Comparison of ENCODE assay signal across 36 cellular contexts in the genomic region with DNA sequence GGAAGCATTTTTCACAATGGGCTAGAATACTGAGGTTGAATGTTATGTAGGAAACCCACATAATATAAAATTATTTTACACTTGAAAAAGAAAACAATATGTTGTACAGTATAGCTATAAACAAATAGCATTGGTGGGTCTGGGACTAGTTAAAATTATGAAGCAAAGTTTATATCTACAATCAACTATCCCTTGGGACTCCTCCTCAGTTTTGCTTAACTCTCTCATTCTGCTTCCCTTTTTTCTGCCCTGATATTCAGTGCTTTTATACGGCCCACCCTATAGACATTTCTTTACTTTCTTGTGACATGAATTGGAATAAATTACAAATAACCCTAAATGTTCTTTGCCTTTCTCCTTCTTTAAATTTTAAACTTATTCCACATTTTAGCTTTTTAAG.
"Had no signal": no experiment of that assay in that cellular context is flagged by ENCODE, and none has a peak within 500 bp of the region (broad histone marks: within the 10 kb centered on the region; RNA-seq: fewer than 3 reads in every experiment).

No MANE protein-coding gene starts in this region.

- ATAC-seq: activated CD8-positive, alpha-beta T cell treated with anti-CD3 and anti-CD28 coated beads for 36 hours; activated naive CD4-positive, alpha-beta T cell treated with anti-CD3 and anti-CD28 coated beads, Interleukin-2, amount 50 U/mL, for 72 hours; activated T-cell treated with anti-CD3 and anti-CD28 coated beads, Interleukin-2, amount 50 U/mL, for 4 hours; activated T-cell treated with anti-CD3 and anti-CD28 coated beads, Interleukin-2, amount 50 U/mL, for 72 hours; activated T-helper 17 cell treated with anti-CD3 and anti-CD28 coated beads, Interleukin-2, amount 50 U/mL, for 72 hours; body of pancreas had no signal

- H3K4me3 Mint-ChIP-seq: activated B cell treated with CpG ODN at 0.5 μM for 24 hours; activated CD4-positive, alpha-beta memory T cell treated with anti-CD3 and anti-CD28 coated beads for 36 hours; activated CD4-positive, alpha-beta T cell treated with anti-CD3 and anti-CD28 coated beads, Interleukin-2, amount 10 ng/mL, durations not matched to agents 24 days and 14 days; activated CD8-positive, alpha-beta T cell treated with anti-CD3 and anti-CD28 coated beads for 36 hours; activated naive CD4-positive, alpha-beta T cell treated with anti-CD3 and anti-CD28 coated beads for 36 hours; activated naive CD8-positive, alpha-beta T cell treated with anti-CD3 and anti-CD28 coated beads for 36 hours; activated T-cell treated with anti-CD3 and anti-CD28 coated beads, Interleukin-2, amount 50 U/mL, for 4 hours; activated T-cell treated with anti-CD3 and anti-CD28 coated beads, Interleukin-2, amount 50 U/mL, for 72 hours; activated T-helper 1 cell treated with anti-CD3 and anti-CD28 coated beads, Interleukin-12 subunit alpha, Interleukin-12 subunit beta, Interleukin-2, Interleukin-4 antibody, amounts not matched to agents 30 ng/mL and 10 ng/mL and 1 ng/mL, durations not matched to agents 14 hours and 24 hours and 36 hours; activated T-helper 17 cell treated with anti-CD3 and anti-CD28 coated beads, Interleukin-2, amount 50 U/mL, for 72 hours; central memory CD8-positive, alpha-beta T cell; T-helper 1 cell treated with Interleukin-12 subunit alpha and Interleukin-12 subunit beta and Interleukin-4 antibody, amounts not matched to agents 30 μg/mL and 1 μg/mL, for 36 hours; T-helper 2 cell treated with Interferon-gamma antibody and Interleukin-4, amounts not matched to agents 5 μg/mL and 100 μg/mL, for 36 hours had no signal

- H3K9me3 Mint-ChIP-seq: activated B cell treated with CpG ODN at 0.5 μM for 24 hours; activated CD4-positive, alpha-beta memory T cell treated with anti-CD3 and anti-CD28 coated beads for 36 hours; activated naive CD4-positive, alpha-beta T cell treated with anti-CD3 and anti-CD28 coated beads for 36 hours; activated naive CD4-positive, alpha-beta T cell treated with anti-CD3 and anti-CD28 coated beads, Interleukin-2, amount 50 U/mL, for 72 hours; activated T-cell treated with anti-CD3 and anti-CD28 coated beads, Interleukin-2, amount 50 U/mL, for 4 hours; activated T-cell treated with anti-CD3 and anti-CD28 coated beads, Interleukin-2, amount 50 U/mL, for 72 hours; activated T-helper 1 cell treated with anti-CD3 and anti-CD28 coated beads, Interleukin-12 subunit alpha, Interleukin-12 subunit beta, Interleukin-2, Interleukin-4 antibody, amounts not matched to agents 30 ng/mL and 10 ng/mL and 1 ng/mL, durations not matched to agents 14 hours and 24 hours and 36 hours; activated T-helper 17 cell treated with anti-CD3 and anti-CD28 coated beads, Interleukin-2, amount 50 U/mL, for 72 hours; central memory CD8-positive, alpha-beta T cell; T-helper 1 cell treated with Interleukin-12 subunit alpha and Interleukin-12 subunit beta and Interleukin-4 antibody, amounts not matched to agents 30 μg/mL and 1 μg/mL, for 36 hours had no signal

- H3K27ac Mint-ChIP-seq: activated B cell treated with CpG ODN at 0.5 μM for 24 hours; activated CD4-positive, alpha-beta memory T cell treated with anti-CD3 and anti-CD28 coated beads for 36 hours; activated CD4-positive, alpha-beta T cell treated with anti-CD3 and anti-CD28 coated beads, Interleukin-2, amount 10 ng/mL, durations not matched to agents 24 days and 14 days; activated CD8-positive, alpha-beta T cell treated with anti-CD3 and anti-CD28 coated beads for 36 hours; activated naive CD4-positive, alpha-beta T cell treated with anti-CD3 and anti-CD28 coated beads for 36 hours; activated naive CD4-positive, alpha-beta T cell treated with anti-CD3 and anti-CD28 coated beads, Interleukin-2, amount 50 U/mL, for 72 hours; activated naive CD8-positive, alpha-beta T cell treated with anti-CD3 and anti-CD28 coated beads for 36 hours; activated T-cell treated with anti-CD3 and anti-CD28 coated beads, Interleukin-2, amount 50 U/mL, for 72 hours; activated T-helper 1 cell treated with anti-CD3 and anti-CD28 coated beads, Interleukin-12 subunit alpha, Interleukin-12 subunit beta, Interleukin-2, Interleukin-4 antibody, amounts not matched to agents 30 ng/mL and 10 ng/mL and 1 ng/mL, durations not matched to agents 14 hours and 24 hours and 36 hours; activated T-helper 17 cell treated with anti-CD3 and anti-CD28 coated beads, Interleukin-2, amount 50 U/mL, for 72 hours; T-helper 1 cell treated with Interleukin-12 subunit alpha and Interleukin-12 subunit beta and Interleukin-4 antibody, amounts not matched to agents 30 μg/mL and 1 μg/mL, for 36 hours; T-helper 2 cell treated with Interferon-gamma antibody and Interleukin-4, amounts not matched to agents 5 μg/mL and 100 μg/mL, for 36 hours had no signal

- H3K4me1 Mint-ChIP-seq: activated CD4-positive, alpha-beta T cell treated with anti-CD3 and anti-CD28 coated beads, Interleukin-2, amount 10 ng/mL, durations not matched to agents 24 days and 14 days; activated naive CD8-positive, alpha-beta T cell treated with anti-CD3 and anti-CD28 coated beads for 36 hours; activated T-helper 17 cell treated with anti-CD3 and anti-CD28 coated beads, Interleukin-2, amount 50 U/mL, for 72 hours; central memory CD8-positive, alpha-beta T cell had no signal

- DNase-seq: activated B cell treated with CpG ODN at 0.5 μM for 24 hours; activated CD4-positive, alpha-beta memory T cell treated with anti-CD3 and anti-CD28 coated beads for 36 hours; activated CD4-positive, alpha-beta T cell treated with anti-CD3 and anti-CD28 coated beads for 4 hours; activated CD4-positive, alpha-beta T cell treated with anti-CD3 and anti-CD28 coated beads, Interleukin-2, amount 10 ng/mL, durations not matched to agents 24 days and 14 days; activated CD4-positive, alpha-beta T cell treated with anti-CD3 and anti-CD28 coated beads, Interleukin-2, amount 50 U/mL, for 1 hour; activated CD4-positive, alpha-beta T cell treated with anti-CD3 and anti-CD28 coated beads, Interleukin-2, amount 50 U/mL, for 4 hours; activated CD4-positive, CD25-positive, alpha-beta regulatory T cell treated with anti-CD3 and anti-CD28 coated beads, Interleukin-2, amount 50 U/mL, for 72 hours; activated CD8-positive, alpha-beta memory T cell treated with anti-CD3 and anti-CD28 coated beads, Interleukin-2, amount 50 U/mL, for 4 hours; activated CD8-positive, alpha-beta T cell treated with anti-CD3 and anti-CD28 coated beads for 36 hours; activated effector memory CD4-positive, alpha-beta T cell treated with anti-CD3 and anti-CD28 coated beads, Interleukin-2, amount 50 U/mL, for 16 hours; activated gamma-delta T cell treated with Interleukin-2 at 50 U/mL for 16 hours; activated naive CD4-positive, alpha-beta T cell; activated naive CD4-positive, alpha-beta T cell treated with anti-CD3 and anti-CD28 coated beads for 36 hours; activated naive CD4-positive, alpha-beta T cell treated with anti-CD3 and anti-CD28 coated beads, Interleukin-2, amount 50 U/mL, for 16 hours; activated naive CD8-positive, alpha-beta T cell treated with anti-CD3 and anti-CD28 coated beads for 36 hours; activated T-cell treated with anti-CD3 and anti-CD28 coated beads for 4 hours; activated T-cell treated with anti-CD3 and anti-CD28 coated beads, Interleukin-2, amount 50 U/mL, for 1 hour; activated T-cell treated with anti-CD3 and anti-CD28 coated beads, Interleukin-2, amount 50 U/mL, for 4 hours; activated T-cell treated with anti-CD3 and anti-CD28 coated beads, Interleukin-2, amount 50 U/mL, for 72 hours; adrenal gland; amniotic stem cell; aorta; body of pancreas; brain microvascular endothelial cell; caudate nucleus; cerebellar nuclear complex; T-helper 1 cell; T-helper 2 cell; T-helper 9 cell had no signal

- H3K4me3 ChIP-seq: adrenal gland, body of pancreas, breast epithelium had no signal

- H3K27me3 Mint-ChIP-seq: activated B cell treated with CpG ODN at 0.5 μM for 24 hours; activated CD4-positive, alpha-beta memory T cell treated with anti-CD3 and anti-CD28 coated beads for 36 hours; activated CD4-positive, alpha-beta T cell treated with anti-CD3 and anti-CD28 coated beads, Interleukin-2, amount 10 ng/mL, durations not matched to agents 24 days and 14 days; activated CD8-positive, alpha-beta T cell treated with anti-CD3 and anti-CD28 coated beads for 36 hours; activated naive CD8-positive, alpha-beta T cell treated with anti-CD3 and anti-CD28 coated beads for 36 hours; activated T-helper 17 cell treated with anti-CD3 and anti-CD28 coated beads, Interleukin-2, amount 50 U/mL, for 72 hours; central memory CD8-positive, alpha-beta T cell had no signal
